1 cellular context compared by ENCODE assay signal in the genomic region with DNA sequence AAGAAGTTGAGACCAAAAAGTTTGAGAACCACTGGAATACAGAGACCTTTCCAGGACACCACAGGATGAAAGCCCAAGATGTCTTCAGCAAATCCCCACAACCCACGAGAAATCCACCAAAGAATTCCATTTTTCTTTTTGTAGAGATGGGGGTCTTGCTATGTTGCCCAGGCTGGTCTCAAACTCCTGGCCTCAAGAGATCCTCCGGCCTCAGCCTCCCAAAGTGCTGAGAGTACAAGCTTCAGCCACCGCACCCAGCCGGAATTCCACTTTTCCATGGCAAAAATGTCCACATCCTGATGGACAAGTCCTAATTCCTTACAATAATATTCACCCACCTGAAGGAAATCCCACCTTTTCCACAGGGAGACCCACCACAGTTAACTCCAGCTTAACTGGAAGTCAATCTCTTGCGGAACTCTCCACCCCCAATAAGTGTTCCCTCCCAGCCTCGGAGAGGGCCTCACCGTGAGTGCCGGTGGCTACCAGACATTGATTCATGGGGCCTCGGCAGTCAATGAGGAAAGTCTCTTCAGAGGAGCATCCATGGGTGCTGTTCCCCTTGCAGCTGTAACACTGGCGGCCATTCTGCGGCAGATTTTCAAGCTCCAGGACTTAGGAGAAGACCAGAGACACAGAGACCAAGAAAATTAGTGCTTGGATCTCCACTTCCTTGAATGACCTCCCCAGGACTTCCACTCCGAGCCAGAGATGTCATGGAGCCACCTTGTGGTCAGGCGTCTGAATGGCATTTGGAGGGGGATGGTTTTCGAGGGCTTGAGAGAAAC.
TF ChIP-seq lines count a peak whose summit lies in the region.

No MANE protein-coding gene starts in this region.

TF ChIP-seq in GM23338, 12 proteins besides CTCF, POLR2A, EP300 and RAD21:
- TF ChIP-seq, protein P1, sequence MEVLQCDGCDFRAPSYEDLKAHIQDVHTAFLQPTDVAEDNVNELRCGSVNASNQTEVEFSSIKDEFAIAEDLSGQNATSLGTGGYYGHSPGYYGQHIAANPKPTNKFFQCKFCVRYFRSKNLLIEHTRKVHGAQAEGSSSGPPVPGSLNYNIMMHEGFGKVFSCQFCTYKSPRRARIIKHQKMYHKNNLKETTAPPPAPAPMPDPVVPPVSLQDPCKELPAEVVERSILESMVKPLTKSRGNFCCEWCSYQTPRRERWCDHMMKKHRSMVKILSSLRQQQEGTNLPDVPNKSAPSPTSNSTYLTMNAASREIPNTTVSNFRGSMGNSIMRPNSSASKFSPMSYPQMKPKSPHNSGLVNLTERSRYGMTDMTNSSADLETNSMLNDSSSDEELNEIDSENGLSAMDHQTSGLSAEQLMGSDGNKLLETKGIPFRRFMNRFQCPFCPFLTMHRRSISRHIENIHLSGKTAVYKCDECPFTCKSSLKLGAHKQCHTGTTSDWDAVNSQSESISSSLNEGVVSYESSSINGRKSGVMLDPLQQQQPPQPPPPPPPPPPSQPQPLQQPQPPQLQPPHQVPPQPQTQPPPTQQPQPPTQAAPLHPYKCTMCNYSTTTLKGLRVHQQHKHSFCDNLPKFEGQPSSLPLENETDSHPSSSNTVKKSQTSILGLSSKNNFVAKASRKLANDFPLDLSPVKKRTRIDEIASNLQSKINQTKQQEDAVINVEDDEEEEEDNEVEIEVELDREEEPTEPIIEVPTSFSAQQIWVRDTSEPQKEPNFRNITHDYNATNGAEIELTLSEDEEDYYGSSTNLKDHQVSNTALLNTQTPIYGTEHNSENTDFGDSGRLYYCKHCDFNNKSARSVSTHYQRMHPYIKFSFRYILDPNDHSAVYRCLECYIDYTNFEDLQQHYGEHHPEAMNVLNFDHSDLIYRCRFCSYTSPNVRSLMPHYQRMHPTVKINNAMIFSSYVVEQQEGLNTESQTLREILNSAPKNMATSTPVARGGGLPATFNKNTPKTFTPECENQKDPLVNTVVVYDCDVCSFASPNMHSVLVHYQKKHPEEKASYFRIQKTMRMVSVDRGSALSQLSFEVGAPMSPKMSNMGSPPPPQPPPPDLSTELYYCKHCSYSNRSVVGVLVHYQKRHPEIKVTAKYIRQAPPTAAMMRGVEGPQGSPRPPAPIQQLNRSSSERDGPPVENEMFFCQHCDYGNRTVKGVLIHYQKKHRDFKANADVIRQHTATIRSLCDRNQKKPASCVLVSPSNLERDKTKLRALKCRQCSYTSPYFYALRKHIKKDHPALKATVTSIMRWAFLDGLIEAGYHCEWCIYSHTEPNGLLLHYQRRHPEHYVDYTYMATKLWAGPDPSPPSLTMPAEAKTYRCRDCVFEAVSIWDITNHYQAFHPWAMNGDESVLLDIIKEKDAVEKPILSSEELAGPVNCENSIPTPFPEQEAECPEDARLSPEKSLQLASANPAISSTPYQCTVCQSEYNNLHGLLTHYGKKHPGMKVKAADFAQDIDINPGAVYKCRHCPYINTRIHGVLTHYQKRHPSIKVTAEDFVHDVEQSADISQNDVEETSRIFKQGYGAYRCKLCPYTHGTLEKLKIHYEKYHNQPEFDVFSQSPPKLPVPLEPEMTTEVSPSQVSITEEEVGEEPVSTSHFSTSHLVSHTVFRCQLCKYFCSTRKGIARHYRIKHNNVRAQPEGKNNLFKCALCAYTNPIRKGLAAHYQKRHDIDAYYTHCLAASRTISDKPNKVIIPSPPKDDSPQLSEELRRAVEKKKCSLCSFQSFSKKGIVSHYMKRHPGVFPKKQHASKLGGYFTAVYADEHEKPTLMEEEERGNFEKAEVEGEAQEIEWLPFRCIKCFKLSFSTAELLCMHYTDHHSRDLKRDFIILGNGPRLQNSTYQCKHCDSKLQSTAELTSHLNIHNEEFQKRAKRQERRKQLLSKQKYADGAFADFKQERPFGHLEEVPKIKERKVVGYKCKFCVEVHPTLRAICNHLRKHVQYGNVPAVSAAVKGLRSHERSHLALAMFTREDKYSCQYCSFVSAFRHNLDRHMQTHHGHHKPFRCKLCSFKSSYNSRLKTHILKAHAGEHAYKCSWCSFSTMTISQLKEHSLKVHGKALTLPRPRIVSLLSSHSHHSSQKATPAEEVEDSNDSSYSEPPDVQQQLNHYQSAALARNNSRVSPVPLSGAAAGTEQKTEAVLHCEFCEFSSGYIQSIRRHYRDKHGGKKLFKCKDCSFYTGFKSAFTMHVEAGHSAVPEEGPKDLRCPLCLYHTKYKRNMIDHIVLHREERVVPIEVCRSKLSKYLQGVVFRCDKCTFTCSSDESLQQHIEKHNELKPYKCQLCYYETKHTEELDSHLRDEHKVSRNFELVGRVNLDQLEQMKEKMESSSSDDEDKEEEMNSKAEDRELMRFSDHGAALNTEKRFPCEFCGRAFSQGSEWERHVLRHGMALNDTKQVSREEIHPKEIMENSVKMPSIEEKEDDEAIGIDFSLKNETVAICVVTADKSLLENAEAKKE (CRISPR knock-in tag; IDR thresholded peaks at IDR 0.05) = peak; percentile 51; the same call in 1 of the 2 replicates
- TF ChIP-seq NANOG (IDR thresholded peaks at IDR 0.05; ENCODE audit: borderline replicate concordance) = no peak
